11 cellular contexts compared by ENCODE assay signal in genomic region chr14:106442857-106443256, GRCh38.
DNase-seq lines count a peak whose midpoint lies in the region; ATAC-seq and TF ChIP-seq lines count a peak whose summit lies in the region.
"Had no signal": no experiment of that assay in that cellular context is flagged by ENCODE, and none has a peak within 500 bp of the region (broad histone marks: within the 10 kb centered on the region; RNA-seq: fewer than 3 reads in every experiment).

No MANE protein-coding gene starts in this region.

- CTCF ChIA-PET in WTC11 (lab: Charles Lee) = no interaction called here

- H3K9me3 Mint-ChIP-seq in immature natural killer cell = no peaks in the 10 kb centered on the region
- peaks cover 82% of the 10 kb centered on the region for H3K9me3 Mint-ChIP-seq in WTC11
- H3K9me3 Mint-ChIP-seq: central memory CD8-positive, alpha-beta T cell had no signal

- H3K4me1 ChIP-seq in BLaER1 treated with 17β-estradiol and CSF1 and Interleukin-3, amounts not matched to agents 10 nM and 100 nM = peaks cover 0 to 58% (median 26%) of the 10 kb centered on the region in 10 experiments; a peak in 13 of 20 replicates
- H3K4me1 ChIP-seq: SJSA1 had no signal

- DNase-seq in KBM-7 = peak; percentile 31
- peak; percentile 70 for DNase-seq in activated CD4-positive, alpha-beta T cell treated with anti-CD3 and anti-CD28 coated beads for 48 hours
- peak; percentile 12 to 44 (median 15) for DNase-seq in immature natural killer cell
- no peak for DNase-seq in WTC11 (ENCODE audit: low spot score)
- no peak for DNase-seq in NCI-H1048 (lab: John Stamatoyannopoulos, UW)
- DNase-seq in ureter (ENCODE audit: low spot score) = no peak
- DNase-seq: posterior cingulate gyrus had no signal

- H3K27ac ChIP-seq in BLaER1 treated with 17β-estradiol and CSF1 and Interleukin-3, amounts not matched to agents 10 nM and 100 nM = peak overlapping the region in 1 of 11 experiments; percentile 80; a peak in 1 of 22 replicates
- H3K27ac ChIP-seq: SJSA1 had no signal

- POLR2A ChIA-PET in WTC11 (lab: Charles Lee) = no interaction called here

- H3K27ac Mint-ChIP-seq in immature natural killer cell (no peak overlapping the region), WTC11 (no peak overlapping the region)

- H3K4me3 ChIP-seq in BLaER1 treated with 17β-estradiol and CSF1 and Interleukin-3, amounts not matched to agents 10 nM and 100 nM = no peak overlapping the region
- H3K4me3 ChIP-seq: SJSA1 had no signal

- in situ Hi-C loops in KBM-7 (cut with MboI; ENCODE audit: low pct_unique_long_range_greater_than_20kb, low sequenced_read_pairs) = no loop called here

- peaks cover 0 to 12% (median 6%) of the 10 kb centered on the region in 11 experiments; a peak in 7 of 22 replicates for H3K9me3 ChIP-seq in BLaER1 treated with 17β-estradiol and CSF1 and Interleukin-3, amounts not matched to agents 10 nM and 100 nM (replicated peaks in 1 of 11)
- H3K9me3 ChIP-seq: SJSA1 had no signal

- peaks cover 4 to 16% (median 12%) of the 10 kb centered on the region in 3 donors for H3K27me3 Mint-ChIP-seq in immature natural killer cell (ENCODE audit: low read depth in 3 of 3)
- no peaks in the 10 kb centered on the region; the same call in 1 of the 2 replicates for H3K27me3 Mint-ChIP-seq in WTC11 (ENCODE audit: low read depth)
- H3K27me3 Mint-ChIP-seq: central memory CD8-positive, alpha-beta T cell had no signal

- peak overlapping the region in 8 of 11 experiments; percentile 7 to 63 (median 54); a peak in 12 of 22 replicates for H3K4me2 ChIP-seq in BLaER1 treated with 17β-estradiol and CSF1 and Interleukin-3, amounts not matched to agents 10 nM and 100 nM

- H3K4me1 Mint-ChIP-seq in immature natural killer cell = no peaks in the 10 kb centered on the region
- H3K4me1 Mint-ChIP-seq in WTC11 = no peaks in the 10 kb centered on the region
- H3K4me1 Mint-ChIP-seq: central memory CD8-positive, alpha-beta T cell had no signal

- H3K9ac ChIP-seq in BLaER1 treated with 17β-estradiol and CSF1 and Interleukin-3, amounts not matched to agents 10 nM and 100 nM = peak overlapping the region in 1 of 11 experiments; percentile 64; a peak in 1 of 22 replicates

- H3K36me3 Mint-ChIP-seq in immature natural killer cell (no peaks in the 10 kb centered on the region), WTC11 (peaks cover 85% of the 10 kb centered on the region)

- TF ChIP-seq CTCF in WTC11 (IDR thresholded peaks at IDR 0.05) = no peak

- no peaks in the 10 kb centered on the region for H3K27me3 ChIP-seq in BLaER1 treated with 17β-estradiol and CSF1 and Interleukin-3, amounts not matched to agents 10 nM and 100 nM
- H3K27me3 ChIP-seq: SJSA1 had no signal

- H3K4me3 Mint-ChIP-seq in immature natural killer cell (no peak overlapping the region), WTC11 (no peak overlapping the region)
- H3K4me3 Mint-ChIP-seq: central memory CD8-positive, alpha-beta T cell had no signal

- no peaks in the 10 kb centered on the region for H3K36me3 ChIP-seq in BLaER1 treated with 17β-estradiol and CSF1 and Interleukin-3, amounts not matched to agents 10 nM and 100 nM
- H3K36me3 ChIP-seq: SJSA1 had no signal

- H4K20me1 ChIP-seq in BLaER1 treated with 17β-estradiol and CSF1 and Interleukin-3, amounts not matched to agents 10 nM and 100 nM = no peaks in the 10 kb centered on the region

- no peak for ATAC-seq in WTC11
- no peak for ATAC-seq in GM18861 (IDR thresholded peaks at IDR 0.05; ENCODE audit: unreplicated experiment)

TF ChIP-seq in WTC11, 78 proteins besides CTCF, POLR2A, EP300 and RAD21 (continues in another document):
- no peak for TF ChIP-seq ZBTB43 (CRISPR knock-in tag; IDR thresholded peaks at IDR 0.05)
- no peak for TF ChIP-seq RORB (CRISPR knock-in tag; IDR thresholded peaks at IDR 0.05)
- TF ChIP-seq MAX (CRISPR knock-in tag; IDR thresholded peaks at IDR 0.05) = no peak
- TF ChIP-seq TCF7 (CRISPR knock-in tag; IDR thresholded peaks at IDR 0.05; ENCODE audit: low read depth) = no peak
- no peak for TF ChIP-seq ELF4 (CRISPR knock-in tag; IDR thresholded peaks at IDR 0.05; ENCODE audit: low read depth)
- TF ChIP-seq ATF1 (CRISPR knock-in tag; IDR thresholded peaks at IDR 0.05) = no peak
- no peak for TF ChIP-seq TP53 (CRISPR knock-in tag; IDR thresholded peaks at IDR 0.05)
- no peak for TF ChIP-seq E2F4 (CRISPR knock-in tag; IDR thresholded peaks at IDR 0.05; ENCODE audit: borderline replicate concordance, low read depth)
- TF ChIP-seq NFATC4 (CRISPR knock-in tag; IDR thresholded peaks at IDR 0.05) = no peak
- no peak for TF ChIP-seq AR (CRISPR knock-in tag; IDR thresholded peaks at IDR 0.05)
- TF ChIP-seq RELA (CRISPR knock-in tag; IDR thresholded peaks at IDR 0.05; ENCODE audit: borderline replicate concordance) = no peak
- TF ChIP-seq NR1H2 (CRISPR knock-in tag; IDR thresholded peaks at IDR 0.05) = no peak
- TF ChIP-seq IRF2 (CRISPR knock-in tag; IDR thresholded peaks at IDR 0.05; ENCODE audit: borderline replicate concordance, low read depth) = no peak
- no peak for TF ChIP-seq NFE2L1 (CRISPR knock-in tag; IDR thresholded peaks at IDR 0.05)
- no peak for TF ChIP-seq E2F5 (CRISPR knock-in tag; IDR thresholded peaks at IDR 0.05)
- TF ChIP-seq IRF1 (CRISPR knock-in tag; IDR thresholded peaks at IDR 0.05) = no peak
- TF ChIP-seq ATF3 (CRISPR knock-in tag; conservative IDR thresholded peaks at IDR 0.05) = no peak

Comparison
In these comparisons a context has a peak if more than half of its experiments do, and no peak if none do; other contexts are left out.
1. DNase-seq: peak in KBM-7 (single experiment), activated CD4-positive, alpha-beta T cell treated with anti-CD3 and anti-CD28 coated beads for 48 hours (single experiment) and immature natural killer cell (3 of 3); none in WTC11 (single experiment), NCI-H1048 (single experiment) and ureter (single experiment).